In the genomic region with DNA sequence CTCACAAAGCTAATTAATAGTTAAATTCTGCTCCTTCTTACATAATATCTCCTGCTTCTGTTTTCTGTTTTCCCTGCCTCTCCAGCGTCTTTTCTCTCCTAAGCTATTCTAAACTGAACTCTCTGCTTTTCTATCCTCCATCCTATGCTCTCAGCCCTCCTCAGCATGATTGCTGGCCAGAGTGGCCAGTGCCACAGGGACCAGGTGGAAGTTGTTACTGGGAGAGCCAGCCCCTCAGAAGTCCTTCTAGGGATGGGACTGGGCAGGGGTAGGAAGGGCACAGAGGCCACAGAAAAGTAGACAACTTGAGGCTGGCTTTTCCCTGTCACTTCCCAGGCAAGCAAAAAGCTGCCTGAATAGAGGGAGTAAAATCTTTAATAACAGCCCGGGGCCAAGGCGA, we compare ENCODE assay signal across 20 cellular contexts.
DNase-seq lines count a peak whose midpoint lies in the region; ATAC-seq and TF ChIP-seq lines count a peak whose summit lies in the region.
"Had no signal": no experiment of that assay in that cellular context is flagged by ENCODE, and none has a peak within 500 bp of the region (broad histone marks: within the 10 kb centered on the region; RNA-seq: fewer than 3 reads in every experiment).

No MANE protein-coding gene starts in this region.

- H3K36me3 ChIP-seq in CD4-positive, CD25-positive, alpha-beta regulatory T cell (ENCODE audit: control insufficient read depth, insufficient read depth, low read length): peaks cover 15% of the 10 kb centered on the region
- H3K36me3 ChIP-seq in Karpas-422 (ENCODE audit: insufficient read depth, low read length) (peaks cover 23% of the 10 kb centered on the region), neutrophil (no peaks in the 10 kb centered on the region)

- DNase-seq in CD4-positive, CD25-positive, alpha-beta regulatory T cell: no peak
- DNase-seq in Karpas-422: no peak
- no peak for DNase-seq in dorsolateral prefrontal cortex
- no peak for DNase-seq in ecto neural progenitor cell (ENCODE audit: low spot score)
- no peak for DNase-seq in stimulated activated CD4-positive, alpha-beta T cell treated with anti-CD3 and anti-CD28 coated beads, Interleukin-15, amount 100 ng/mL, for 24 hours
- DNase-seq in inferior parietal cortex (ENCODE audit: extremely low spot score): no peak
- DNase-seq: activated effector memory CD4-positive, alpha-beta T cell treated with anti-CD3 and anti-CD28 coated beads, Interleukin-2, amount 50 U/mL, for 16 hours; DMS79; NCI-H2081; NCI-H2227 treated with DMSO at 0.1 percent for 48 hours; SIG-M5 had no signal

- peak overlapping the region; percentile 18 to 72 (median 70) for H3K27ac Mint-ChIP-seq in CD4-positive, CD25-positive, alpha-beta regulatory T cell
- H3K27ac Mint-ChIP-seq: activated CD4-positive, alpha-beta memory T cell treated with anti-CD3 and anti-CD28 coated beads for 36 hours; memory B cell had no signal

- H3K9me3 Mint-ChIP-seq in CD4-positive, CD25-positive, alpha-beta regulatory T cell: peaks cover 0 to 3% (median 0%) of the 10 kb centered on the region in 7 donors

- H3K9me2 ChIP-seq in Karpas-422 (replicated peaks; ENCODE audit: insufficient read depth, low read length): no peaks in the 10 kb centered on the region

- H3K4me1 Mint-ChIP-seq in CD4-positive, CD25-positive, alpha-beta regulatory T cell: peaks cover 4 to 16% (median 13%) of the 10 kb centered on the region in 4 donors

- H3K4me1 ChIP-seq in CD4-positive, CD25-positive, alpha-beta regulatory T cell (ENCODE audit: control insufficient read depth, insufficient read depth, low read length, poor library complexity, severe bottlenecking): peaks cover 5% of the 10 kb centered on the region
- peaks cover 43% of the 10 kb centered on the region for H3K4me1 ChIP-seq in Karpas-422 (ENCODE audit: low read length)
- H3K4me1 ChIP-seq in neutrophil (ENCODE audit: control insufficient read depth in 1 of 2, insufficient read depth in 1 of 2, low read depth in 1 of 2, low read length in 1 of 2): peaks cover 17 to 18% of the 10 kb centered on the region in 2 experiments
- H3K4me1 ChIP-seq: body of pancreas had no signal

- no peaks in the 10 kb centered on the region for H3K27me3 Mint-ChIP-seq in CD4-positive, CD25-positive, alpha-beta regulatory T cell
- H3K27me3 Mint-ChIP-seq: activated CD4-positive, alpha-beta memory T cell treated with anti-CD3 and anti-CD28 coated beads for 36 hours; memory B cell; stimulated activated naive CD8-positive, alpha-beta T cell treated with anti-CD3 and anti-CD28 coated beads, Interleukin-15, amount 100 ng/mL, for 72 hours had no signal

- H3K27ac ChIP-seq in CD4-positive, CD25-positive, alpha-beta regulatory T cell (ENCODE audit: insufficient read depth, low read length, poor library complexity, severe bottlenecking): no peak overlapping the region
- peak overlapping the region; percentile 97 for H3K27ac ChIP-seq in Karpas-422 (ENCODE audit: low read length)
- H3K27ac ChIP-seq in dorsolateral prefrontal cortex: peak overlapping the region in 42 of 59 donors; percentile 6 to 80 (median 56)
- H3K27ac ChIP-seq in neutrophil: peak overlapping the region; percentile 66
- H3K27ac ChIP-seq: body of pancreas, transverse colon had no signal

- H4K20me1 ChIP-seq in Karpas-422 (ENCODE audit: insufficient read depth, low read depth, low read length): no peaks in the 10 kb centered on the region

- H3K9me3 ChIP-seq in CD4-positive, CD25-positive, alpha-beta regulatory T cell (ENCODE audit: control insufficient read depth in 2 of 2, low read length in 2 of 2): peaks cover 6 to 8% of the 10 kb centered on the region in 2 experiments
- H3K9me3 ChIP-seq in Karpas-422 (ENCODE audit: low read length): no peaks in the 10 kb centered on the region; the same call in 1 of the 2 replicates
- H3K9me3 ChIP-seq in neutrophil: no peaks in the 10 kb centered on the region
- H3K9me3 ChIP-seq: body of pancreas, transverse colon had no signal

- H3K79me2 ChIP-seq in Karpas-422 (ENCODE audit: low read length): peaks cover 24% of the 10 kb centered on the region

- H3K36me3 Mint-ChIP-seq in CD4-positive, CD25-positive, alpha-beta regulatory T cell: peaks cover 30% of the 10 kb centered on the region

- H3K9ac ChIP-seq in Karpas-422 (ENCODE audit: low read length): peak overlapping the region; percentile 61

- no peak overlapping the region for H3K4me3 Mint-ChIP-seq in CD4-positive, CD25-positive, alpha-beta regulatory T cell
- H3K4me3 Mint-ChIP-seq: activated CD4-positive, alpha-beta memory T cell treated with anti-CD3 and anti-CD28 coated beads for 36 hours; memory B cell; stimulated activated naive CD8-positive, alpha-beta T cell treated with anti-CD3 and anti-CD28 coated beads, Interleukin-15, amount 100 ng/mL, for 72 hours had no signal

- H3K27me3 ChIP-seq in CD4-positive, CD25-positive, alpha-beta regulatory T cell (ENCODE audit: control insufficient read depth, insufficient read depth, low read length): no peaks in the 10 kb centered on the region
- H3K27me3 ChIP-seq in Karpas-422 (ENCODE audit: low read length): no peaks in the 10 kb centered on the region
- no peaks in the 10 kb centered on the region for H3K27me3 ChIP-seq in dorsolateral prefrontal cortex
- H3K27me3 ChIP-seq in neutrophil: no peaks in the 10 kb centered on the region
- H3K27me3 ChIP-seq: body of pancreas, transverse colon had no signal

- H2AFZ ChIP-seq in Karpas-422 (ENCODE audit: low read length): no peak overlapping the region

- peak overlapping the region; percentile 74 for H3K4me2 ChIP-seq in Karpas-422 (ENCODE audit: low read depth, low read length, poor library complexity, severe bottlenecking)

- H3K4me3 ChIP-seq in CD4-positive, CD25-positive, alpha-beta regulatory T cell (ENCODE audit: low read depth, low read length): no peak overlapping the region
- H3K4me3 ChIP-seq in Karpas-422 (ENCODE audit: low read length) (no peak overlapping the region), dorsolateral prefrontal cortex (no peak overlapping the region), neutrophil (ENCODE audit: low read depth in 1 of 2, low read length in 1 of 2) (no peak overlapping the region)
- H3K4me3 ChIP-seq: body of pancreas, skin epidermis, transverse colon had no signal

- TF ChIP-seq CTCF in dorsolateral prefrontal cortex (IDR thresholded peaks at IDR 0.05 in 54 of 56, conservative IDR thresholded peaks at IDR 0.05 in 2 of 56; ENCODE audit: low read depth in 1 of 56, partially characterized antibody in 56 of 56) (no peak), neutrophil (IDR thresholded peaks at IDR 0.05) (no peak)

- ATAC-seq in CD4-positive, CD25-positive, alpha-beta regulatory T cell (ENCODE audit: low read depth in 2 of 2): no peak
- no peak for ATAC-seq in HG03159 (IDR thresholded peaks at IDR 0.05; ENCODE audit: unreplicated experiment)
- ATAC-seq: body of pancreas, esophagus mucosa had no signal

- intact Hi-C loops in dorsolateral prefrontal cortex (cut with DNase I): no loop called here
